In the genomic region with DNA sequence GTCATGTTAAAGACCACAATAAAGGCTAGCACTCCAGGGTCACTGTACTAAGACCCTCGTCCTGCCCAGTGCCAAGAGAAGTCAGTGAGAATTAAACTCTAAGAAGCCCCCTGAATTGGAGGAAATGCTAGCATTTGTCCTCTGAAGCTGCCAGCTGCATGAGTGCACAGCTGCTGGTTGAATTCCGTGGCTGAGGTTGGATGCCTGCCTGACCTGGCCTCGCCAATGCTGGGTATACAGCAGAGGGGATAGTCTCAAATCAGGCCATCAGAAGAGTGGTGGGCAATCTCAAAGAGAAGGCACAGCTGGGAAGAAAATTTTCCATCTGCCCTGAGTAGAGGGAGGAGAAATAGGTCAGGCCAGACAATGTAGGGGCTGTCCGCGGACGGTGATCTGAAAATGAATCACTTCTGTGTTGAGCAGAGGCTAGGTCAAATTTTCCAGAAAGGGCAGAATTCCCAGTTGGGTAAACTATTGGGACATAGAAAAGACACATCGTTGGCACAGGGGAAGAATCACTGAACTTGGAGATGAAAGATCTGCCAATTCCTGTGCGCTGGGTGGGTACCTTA, we compare ENCODE assay signal across 23 cellular contexts.
DNase-seq lines count a peak whose midpoint lies in the region; ATAC-seq, FAIRE-seq and TF ChIP-seq lines count a peak whose summit lies in the region.
"Had no signal": no experiment of that assay in that cellular context is flagged by ENCODE, and none has a peak within 500 bp of the region (broad histone marks: within the 10 kb centered on the region; RNA-seq: fewer than 3 reads in every experiment).

No MANE protein-coding gene starts in this region.

- no peak for TF ChIP-seq CTCF in astrocyte (IDR thresholded peaks at IDR 0.05; ENCODE audit: insufficient read depth, low read depth, low read length)

- H3K4me2 ChIP-seq in GM23248 (ENCODE audit: unreplicated experiment), result no peak overlapping the region
- H3K4me2 ChIP-seq in astrocyte (ENCODE audit: low read length), result no peak overlapping the region
- H3K4me2 ChIP-seq: BLaER1, PC-9 had no signal

- H3F3A ChIP-seq in GM23248 (ENCODE audit: insufficient read depth), result 0 out of 2 replicates have a peak, but pooled peaks cover 7% of the 10 kb centered on the region

- H2AFZ ChIP-seq in GM23248 (no peak overlapping the region), astrocyte (ENCODE audit: low read depth, low read length) (no peak overlapping the region)
- H2AFZ ChIP-seq: PC-9 had no signal

- H3K4me3 Mint-ChIP-seq in astrocyte (ENCODE audit: unreplicated experiment), result no peak overlapping the region
- H3K4me3 Mint-ChIP-seq: CD4-positive, alpha-beta memory T cell had no signal

- H3K27ac Mint-ChIP-seq in astrocyte (ENCODE audit: unreplicated experiment), result peak overlapping the region; percentile 34
- H3K27ac Mint-ChIP-seq: CD4-positive, alpha-beta memory T cell had no signal

- peaks cover 9% of the 10 kb centered on the region for H3K4me1 Mint-ChIP-seq in astrocyte (ENCODE audit: low read depth, unreplicated experiment)
- H3K4me1 Mint-ChIP-seq: CD4-positive, alpha-beta memory T cell had no signal

- WGBS in GM23248 (ENCODE audit: low coverage in 1 of 2, low lambda C conversion rate in 2 of 2, missing lambda C conversion rate in 2 of 2), 2 experiments, result 74% methylated on average over 8 of the region's 8 CpGs

- H3K4me3 ChIP-seq in GM23248 (no peak overlapping the region), astrocyte (ENCODE audit: insufficient read depth, low read depth, low read length) (no peak overlapping the region), H7 (ENCODE audit: insufficient read depth, low read depth, low read length) (no peak overlapping the region)
- H3K4me3 ChIP-seq: BLaER1, GM12878, PC-9, SK-N-MC had no signal

- H3K4me1 ChIP-seq in GM23248 (ENCODE audit: insufficient read depth), result peaks cover 9% of the 10 kb centered on the region
- peaks cover 4% of the 10 kb centered on the region for H3K4me1 ChIP-seq in astrocyte (ENCODE audit: insufficient read depth, low read length)
- H3K4me1 ChIP-seq: BLaER1, Caco-2 had no signal

- ATAC-seq in GM21447 (IDR thresholded peaks at IDR 0.05; ENCODE audit: unreplicated experiment), result no peak
- ATAC-seq: GM12878 had no signal

- H4K20me1 ChIP-seq in GM23248 (ENCODE audit: insufficient read depth), result no peaks in the 10 kb centered on the region
- no peaks in the 10 kb centered on the region for H4K20me1 ChIP-seq in astrocyte (ENCODE audit: insufficient read depth, low read length)
- H4K20me1 ChIP-seq: BLaER1 had no signal

- intact Hi-C loops in head of caudate nucleus (cut with DNase I), result no loop called here

- no peaks in the 10 kb centered on the region for H3K27me3 ChIP-seq in GM23248 (replicated peaks; ENCODE audit: insufficient read depth)
- peaks cover 6% of the 10 kb centered on the region for H3K27me3 ChIP-seq in astrocyte (ENCODE audit: insufficient read depth, low read length)
- H3K27me3 ChIP-seq in H7 (ENCODE audit: control insufficient read depth, insufficient read depth, low read length), result no peaks in the 10 kb centered on the region
- H3K27me3 ChIP-seq: BLaER1 had no signal

- H3K9me3 Mint-ChIP-seq in astrocyte (ENCODE audit: unreplicated experiment), result peaks cover 4% of the 10 kb centered on the region

- in situ Hi-C loops in GM23248 (cut with MboI), result no loop called here

- FAIRE-seq in astrocyte (lab: Jason Lieb, UNC), result no peak
- FAIRE-seq: GM12878, H54 had no signal

- H3K27ac ChIP-seq in GM23248 (no peak overlapping the region), astrocyte (ENCODE audit: low read depth, low read length) (no peak overlapping the region)
- H3K27ac ChIP-seq: BLaER1, PC-9, RWPE1, SK-N-MC had no signal

- H3K9me3 ChIP-seq in GM23248 (ENCODE audit: low read depth) (no peaks in the 10 kb centered on the region), astrocyte (ENCODE audit: insufficient read depth, low read depth, low read length) (no peaks in the 10 kb centered on the region)
- H3K9me3 ChIP-seq: BLaER1, Caco-2 had no signal

- H3K36me3 Mint-ChIP-seq in astrocyte (ENCODE audit: low read depth, unreplicated experiment), result no peaks in the 10 kb centered on the region
- H3K36me3 Mint-ChIP-seq: CD4-positive, alpha-beta memory T cell had no signal

- DNase-seq in GM23248, result peak; percentile 19
- no peak for DNase-seq in astrocyte (ENCODE audit: low read depth)
- DNase-seq in head of caudate nucleus, result peak in 23 of 42 donors; percentile 13 to 72 (median 32)
- peak; percentile 50 for DNase-seq in pons (ENCODE audit: low spot score)
- DNase-seq in T1000 (lab: John Stamatoyannopoulos, UW), result no peak
- DNase-seq in activated CD8-positive, alpha-beta memory T cell treated with anti-CD3 and anti-CD28 coated beads, Interleukin-2, amount 50 U/mL, for 48 hours, result no peak
- no peak for DNase-seq in H7
- DNase-seq: Caco-2; CD4-positive, alpha-beta memory T cell; DMS 273 treated with DMSO at 0.1 percent for 48 hours; DND-41; Karpas-422; NCI-H1417 treated with DMSO at 0.1 percent for 48 hours; NCI-H187; NCI-H526; PC-9; SHP77 treated with DMSO at 0.1 percent for 48 hours had no signal

- H3K27me3 Mint-ChIP-seq in astrocyte (ENCODE audit: low read depth, unreplicated experiment), result peaks cover 2% of the 10 kb centered on the region

- H3K9ac ChIP-seq in GM23248, result no peak overlapping the region
- no peak overlapping the region for H3K9ac ChIP-seq in astrocyte (ENCODE audit: low read length)
- H3K9ac ChIP-seq: BLaER1 had no signal

- H3K9me2 ChIP-seq in GM23248 (ENCODE audit: insufficient read depth), result no peaks in the 10 kb centered on the region

- no peaks in the 10 kb centered on the region for H3K79me2 ChIP-seq in GM23248 (ENCODE audit: insufficient read depth)
- no peaks in the 10 kb centered on the region for H3K79me2 ChIP-seq in astrocyte (ENCODE audit: insufficient read depth, low read length)

- H3K36me3 ChIP-seq in GM23248 (ENCODE audit: low read depth) (no peaks in the 10 kb centered on the region), astrocyte (ENCODE audit: insufficient read depth, low read length) (no peaks in the 10 kb centered on the region), H7 (replicated peaks; ENCODE audit: control insufficient read depth, insufficient read depth, low read length) (no peaks in the 10 kb centered on the region)
- H3K36me3 ChIP-seq: BLaER1 had no signal

Comparison
In these comparisons a context has a peak if more than half of its experiments do, and no peak if none do; other contexts are left out.
1. DNase-seq: peak in GM23248 (single experiment), head of caudate nucleus (23 of 42) and pons (single experiment); none in astrocyte (single experiment), T1000 (single experiment), activated CD8-positive, alpha-beta memory T cell treated with anti-CD3 and anti-CD28 coated beads, Interleukin-2, amount 50 U/mL, for 48 hours (single experiment) and H7 (single experiment).